Comparison of ENCODE assay signal across 8 cellular contexts in genomic region chrX:40734956-40735317, GRCh38. TPM values are rescaled to one million over a fixed set of nuclear protein-coding genes. Genes with fewer than 3 reads are reported as not detected.
DNase-seq lines count a peak whose midpoint lies in the region; ATAC-seq and TF ChIP-seq lines count a peak whose summit lies in the region.

No MANE protein-coding gene starts in this region.

- intact Hi-C loops in ascending aorta (cut with DNase I) = loop anchor here (1.0 to 5.0 kb wide), 4 partner anchors 37 to 350 kb away; partner anchors contain the start of gene USP9X

- no peaks in the 10 kb centered on the region for H3K4me1 ChIP-seq in ascending aorta

- no peak for TF ChIP-seq CTCF in ascending aorta (IDR thresholded peaks at IDR 0.05)

- H3K27me3 ChIP-seq in ascending aorta = no peaks in the 10 kb centered on the region

- H3K36me3 ChIP-seq in ascending aorta = no peaks in the 10 kb centered on the region

- H3K9me3 ChIP-seq in ascending aorta = no peaks in the 10 kb centered on the region

- peak overlapping the region; percentile 77 to 96 for H3K4me3 ChIP-seq in ascending aorta

- no peak for ATAC-seq in HG03521 (IDR thresholded peaks at IDR 0.05; ENCODE audit: unreplicated experiment)

- peak; percentile 14 for DNase-seq in NCI-H2227 treated with DMSO at 0.1 percent for 48 hours (lab: John Stamatoyannopoulos, UW)
- no peak for DNase-seq in NCI-H2227 (lab: John Stamatoyannopoulos, UW; ENCODE audit: unreplicated experiment)
- DNase-seq in NCI-H2171 (lab: John Stamatoyannopoulos, UW) = peak; percentile 2
- DNase-seq in ascending aorta (ENCODE audit: low spot score in 2 of 2) = no peak
- peak; percentile 27 for DNase-seq in iris pigment epithelial cell (ENCODE audit: low read depth)
- peak; percentile 18 for DNase-seq in stimulated activated CD4-positive, alpha-beta T cell treated with anti-CD3 and anti-CD28 coated beads, Interleukin-1b, Interleukin-23, amount 100 ng/mL, for 48 hours
- no peak for DNase-seq in NCI-H1436 (lab: John Stamatoyannopoulos, UW)

- H3K27ac ChIP-seq in ascending aorta = peak overlapping the region; percentile 84 to 94

RNA-seq across cellular contexts. Expression of gene MED14, which starts 0.4 kb away (rescaled TPM):
- total RNA-seq in ascending aorta = 10.5 TPM

Comparison
In these comparisons a context has a peak if more than half of its experiments do, and no peak if none do; other contexts are left out.
1. DNase-seq: peak in NCI-H2227 treated with DMSO at 0.1 percent for 48 hours (single experiment), NCI-H2171 (single experiment), iris pigment epithelial cell (single experiment) and stimulated activated CD4-positive, alpha-beta T cell treated with anti-CD3 and anti-CD28 coated beads, Interleukin-1b, Interleukin-23, amount 100 ng/mL, for 48 hours (single experiment); none in NCI-H2227 (single experiment), ascending aorta (0 of 2) and NCI-H1436 (single experiment).